Comparison of ENCODE assay signal across 15 cellular contexts in genomic region chr1:231408528-231409094, GRCh38. TPM values are rescaled to one million over a fixed set of nuclear protein-coding genes. Genes with fewer than 3 reads are reported as not detected.
DNase-seq lines count a peak whose midpoint lies in the region; ATAC-seq, FAIRE-seq and TF ChIP-seq lines count a peak whose summit lies in the region.
"Had no signal": no experiment of that assay in that cellular context is flagged by ENCODE, and none has a peak within 500 bp of the region (broad histone marks: within the 10 kb centered on the region; RNA-seq: fewer than 3 reads in every experiment).

No MANE protein-coding gene starts in this region.

- H3K9ac ChIP-seq in endothelial cell of umbilical vein (replicated peaks; ENCODE audit: extremely low read depth, insufficient read depth, low read length), result peak overlapping the region; percentile 38

- no peak for TF ChIP-seq CTCF in endothelial cell of umbilical vein (IDR thresholded peaks at IDR 0.05; ENCODE audit: extremely low read depth in 1 of 2, insufficient read depth in 1 of 2, low read depth in 1 of 2, low read length in 2 of 2)
- no peak for TF ChIP-seq CTCF in lower lobe of right lung (IDR thresholded peaks at IDR 0.05)
- TF ChIP-seq CTCF in tibial artery (IDR thresholded peaks at IDR 0.05), result no peak

- H3K4me1 ChIP-seq in endothelial cell of umbilical vein (ENCODE audit: control insufficient read depth, extremely low read depth, insufficient read depth, low read length) (peaks cover 20% of the 10 kb centered on the region), lower lobe of right lung (peaks cover 28% of the 10 kb centered on the region), tibial artery (peaks cover 0 to 72% (median 48%) of the 10 kb centered on the region in 4 donors)

- H3K27ac ChIP-seq in endothelial cell of umbilical vein (ENCODE audit: insufficient read depth, low read depth, low read length) (peak overlapping the region; percentile 45), lower lobe of right lung (no peak overlapping the region), tibial artery (peak overlapping the region; percentile 5 to 57)

- peak; percentile 24 for DNase-seq in MV-4-11 (lab: John Stamatoyannopoulos, UW)
- DNase-seq in endothelial cell of umbilical vein (ENCODE audit: low read depth, low spot score), result peak; percentile 39
- no peak for DNase-seq in lower lobe of right lung
- DNase-seq in tibial artery, result no peak
- DNase-seq in DMS79 (lab: John Stamatoyannopoulos, UW), result no peak
- DNase-seq: activated CD4-positive, alpha-beta T cell treated with anti-CD3 and anti-CD28 coated beads, Interleukin-2, amount 10 ng/mL, durations not matched to agents 7 days and 5 days; activated T-cell treated with anti-CD3 and anti-CD28 coated beads, Interleukin-2, amount 50 U/mL, for 1 hour; hippocampal formation; naive thymus-derived CD4-positive, alpha-beta T cell; NCI-H2081; NCI-H524 treated with DMSO at 0.1 percent for 48 hours; OCI-M1; stimulated activated naive CD8-positive, alpha-beta T cell treated with anti-CD3 and anti-CD28 coated beads, Interleukin-15, amount 100 ng/mL, for 72 hours had no signal

- FAIRE-seq in endothelial cell of umbilical vein (lab: Jason Lieb, UNC), result no peak

- H3K36me3 ChIP-seq in endothelial cell of umbilical vein (ENCODE audit: control insufficient read depth in 2 of 2, extremely low read depth in 1 of 2, insufficient read depth in 2 of 2, low read length in 2 of 2) (no peaks in the 10 kb centered on the region), lower lobe of right lung (no peaks in the 10 kb centered on the region), tibial artery (no peaks in the 10 kb centered on the region)

- POLR2A ChIA-PET in endothelial cell of umbilical vein (lab: Charles Lee), result no interaction called here

- no peak for TF ChIP-seq POLR2A in endothelial cell of umbilical vein (IDR thresholded peaks at IDR 0.05; ENCODE audit: low read depth, low read length)

- no peaks in the 10 kb centered on the region for H3K9me1 ChIP-seq in endothelial cell of umbilical vein (replicated peaks; ENCODE audit: control insufficient read depth, extremely low read depth, insufficient read depth, low read length)

- dilution Hi-C loops in endothelial cell of umbilical vein (cut with MboI; ENCODE audit: extremely low pct_ligation_motif_present, low sequenced_read_pairs), result no loop called here

- H3K27me3 ChIP-seq in endothelial cell of umbilical vein (ENCODE audit: control insufficient read depth in 2 of 2, insufficient read depth in 2 of 2, low read length in 2 of 2), result no peaks in the 10 kb centered on the region
- H3K27me3 ChIP-seq in lower lobe of right lung (ENCODE audit: low read depth), result no peaks in the 10 kb centered on the region
- no peaks in the 10 kb centered on the region for H3K27me3 ChIP-seq in tibial artery

- intact Hi-C loops in endothelial cell of umbilical vein (cut with micrococcal nuclease), result loop anchor here (1.0 kb wide), 2 partner anchors 11 to 13 kb away; no protein-coding TSS in a partner anchor
- intact Hi-C loops in lower lobe of right lung (cut with DNase I), result no loop called here
- intact Hi-C loops in tibial artery (cut with DNase I; ENCODE audit: low total_unique reads), result no loop called here

- H3K4me3 ChIP-seq in endothelial cell of umbilical vein (replicated peaks in 1 of 3; ENCODE audit: insufficient read depth in 1 of 3, low read depth in 1 of 3, low read length in 3 of 3) (no peak overlapping the region), lower lobe of right lung (no peak overlapping the region), tibial artery (no peak overlapping the region)

- peaks cover 5% of the 10 kb centered on the region for H4K20me1 ChIP-seq in endothelial cell of umbilical vein (replicated peaks; ENCODE audit: control insufficient read depth, extremely low read depth, insufficient read depth, low read length)

- no peak overlapping the region for H2AFZ ChIP-seq in endothelial cell of umbilical vein (ENCODE audit: low read depth, low read length)

- CTCF ChIA-PET in endothelial cell of umbilical vein (lab: Charles Lee), result interaction anchor here (1.9 to 2.1 kb wide), 2 partner anchors 12 kb away, joined by 6 read pairs; no protein-coding TSS in a partner anchor

- peaks cover 84% of the 10 kb centered on the region for H3K79me2 ChIP-seq in endothelial cell of umbilical vein (ENCODE audit: control insufficient read depth, insufficient read depth, low read length)

- ATAC-seq in lower lobe of right lung, result peak; percentile 32 to 62
- no peak for ATAC-seq in HG02571 (IDR thresholded peaks at IDR 0.05; ENCODE audit: unreplicated experiment)
- no peak for ATAC-seq in GM19397 (IDR thresholded peaks at IDR 0.05; ENCODE audit: unreplicated experiment)
- ATAC-seq: naive thymus-derived CD4-positive, alpha-beta T cell had no signal

- no peaks in the 10 kb centered on the region for H3K9me3 ChIP-seq in endothelial cell of umbilical vein (replicated peaks; ENCODE audit: control insufficient read depth, insufficient read depth, low read length)
- no peaks in the 10 kb centered on the region for H3K9me3 ChIP-seq in lower lobe of right lung
- no peaks in the 10 kb centered on the region for H3K9me3 ChIP-seq in tibial artery

- peak overlapping the region; percentile 61 for H3K4me2 ChIP-seq in endothelial cell of umbilical vein (ENCODE audit: insufficient read depth, low read length)

- no TSS peak for BruUV-seq in endothelial cell of umbilical vein (replicated peaks; lab: Mats Ljungman, UMichigan)

TF ChIP-seq in endothelial cell of umbilical vein, 7 proteins besides CTCF, POLR2A, EP300 and RAD21:
- TF ChIP-seq POLR2AphosphoS5 (IDR thresholded peaks at IDR 0.05; ENCODE audit: insufficient read depth, low read depth, low read length), result no peak
- TF ChIP-seq MYC (IDR thresholded peaks at IDR 0.05; ENCODE audit: low read depth, low read length), result no peak
- TF ChIP-seq, protein P1, sequence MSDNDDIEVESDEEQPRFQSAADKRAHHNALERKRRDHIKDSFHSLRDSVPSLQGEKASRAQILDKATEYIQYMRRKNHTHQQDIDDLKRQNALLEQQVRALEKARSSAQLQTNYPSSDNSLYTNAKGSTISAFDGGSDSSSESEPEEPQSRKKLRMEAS (IDR thresholded peaks at IDR 0.05; ENCODE audit: insufficient read depth, insufficient read length), result no peak
- no peak for TF ChIP-seq JUN (IDR thresholded peaks at IDR 0.05; ENCODE audit: borderline replicate concordance, insufficient read depth, insufficient read length, low read depth)
- no peak for TF ChIP-seq GATA2 (IDR thresholded peaks at IDR 0.05; ENCODE audit: insufficient read depth, insufficient read length, low read depth, low read length)
- TF ChIP-seq FOS (IDR thresholded peaks at IDR 0.05; ENCODE audit: borderline replicate concordance, insufficient read depth, low read length), result no peak
- TF ChIP-seq EZH2 (IDR thresholded peaks at IDR 0.05; ENCODE audit: borderline replicate concordance, low read depth, low read length, severe bottlenecking), result no peak

RNA-seq across cellular contexts. Expression of gene EGLN1, which starts 13.5 kb away (rescaled TPM):
- total RNA-seq in endothelial cell of umbilical vein, result 37.4 and 38.1 TPM in 2 replicates
- 11.5 and 13.7 TPM in 2 replicates for polyA plus RNA-seq in endothelial cell of umbilical vein
- 20.9 and 21.9 TPM in 2 replicates for polyA plus RNA-seq in endothelial cell of umbilical vein (2011; cell fraction: cytosol; rRNA removed)
- 11.2 and 16.1 TPM in 2 replicates for polyA plus RNA-seq in endothelial cell of umbilical vein (2011; cell fraction: nucleus; rRNA removed)
- polyA plus RNA-seq in endothelial cell of umbilical vein (2012), result 27.5 and 41.8 TPM in 2 replicates
- polyA minus RNA-seq in endothelial cell of umbilical vein, result 37.8 and 52.4 TPM in 2 replicates
- polyA minus RNA-seq in endothelial cell of umbilical vein (2011; cell fraction: cytosol; rRNA and poly(A)+ RNA removed), result 17.3 TPM
- 19.1 and 21.3 TPM in 2 replicates for polyA minus RNA-seq in endothelial cell of umbilical vein (2011; cell fraction: nucleus; rRNA and poly(A)+ RNA removed)
- 29.7 TPM for total RNA-seq in lower lobe of right lung

Comparison
In these comparisons a context has a peak if more than half of its experiments do, and no peak if none do; other contexts are left out.
1. DNase-seq: peak in MV-4-11 (single experiment) and endothelial cell of umbilical vein (single experiment); none in lower lobe of right lung (single experiment), tibial artery (0 of 2) and DMS79 (single experiment).
2. ATAC-seq: peak in lower lobe of right lung (2 of 2); none in HG02571 (single experiment) and GM19397 (single experiment).